Comparison of ENCODE assay signal across 8 cellular contexts in the genomic region with DNA sequence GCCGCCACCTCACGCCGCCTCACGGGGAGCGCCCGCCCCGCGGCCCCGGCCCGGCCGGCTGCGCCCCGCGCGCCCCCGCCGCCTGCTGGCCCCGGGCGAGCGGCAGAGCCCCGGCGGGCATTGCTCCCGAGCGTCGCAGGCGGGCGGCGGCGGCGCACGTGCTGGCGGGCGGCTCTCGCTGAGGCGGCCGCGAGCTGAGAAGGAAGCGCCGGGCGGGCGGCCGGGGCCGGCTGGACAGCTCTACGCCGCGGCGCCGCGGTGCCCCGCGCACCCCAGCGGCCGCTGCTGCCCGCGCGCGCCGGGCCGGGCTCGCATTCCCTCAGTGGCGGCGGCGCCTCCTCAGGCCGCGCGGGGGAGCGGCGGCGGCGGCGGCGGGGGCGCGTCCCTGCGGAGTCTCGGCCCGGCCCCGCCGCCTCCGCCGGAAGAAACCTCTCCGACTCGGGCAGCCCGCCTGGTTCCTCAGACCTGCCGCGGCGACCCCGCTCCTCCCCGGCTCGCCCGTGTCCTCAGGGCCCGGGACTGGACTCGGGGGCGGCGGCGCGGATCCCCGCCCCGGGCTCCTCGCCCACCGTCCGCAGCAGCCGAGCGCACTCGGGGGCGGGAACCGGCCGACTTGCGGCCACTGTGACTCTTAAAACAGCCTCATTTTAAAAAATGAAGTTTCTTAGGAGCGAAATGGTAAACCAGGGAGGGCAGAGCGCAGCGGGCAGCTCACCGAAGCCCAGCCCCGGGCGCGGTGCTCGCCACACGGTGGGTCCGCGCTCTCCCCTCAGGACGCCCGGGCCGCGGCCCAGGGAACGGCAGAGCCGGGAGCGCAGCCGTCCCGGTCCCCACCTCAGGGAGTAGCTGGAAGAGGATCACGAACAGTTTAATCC. TPM values are rescaled to one million over a fixed set of nuclear protein-coding genes. Genes with fewer than 3 reads are reported as not detected.
A peak's percentile ranks its signal among the peaks of the same experiment; 100 is the strongest.
DNase-seq lines count a peak whose midpoint lies in the region; ATAC-seq and TF ChIP-seq lines count a peak whose summit lies in the region.

Gene PITPNM2 (minus strand): TSS at position 287 of the 875 bp plus-strand sequence. CDS start 116,500 bp downstream, outside the sequence.

- H3K9me3 ChIP-seq in mucosa of rectum (ENCODE audit: control insufficient read depth in 2 of 2, low read length in 2 of 2), result no peaks in the 10 kb centered on the region

- peak; percentile 51 for DNase-seq in NOMO-1 treated with dmso at 0.1 percent for 144 hours (lab: John Stamatoyannopoulos, UW; ENCODE audit: unreplicated experiment)
- DNase-seq in activated T-cell treated with anti-CD3 and anti-CD28 coated beads for 24 hours (ENCODE audit: low read depth), result peak; percentile 38
- no peak for DNase-seq in epithelial cell of proximal tubule (ENCODE audit: low read depth)
- DNase-seq in stimulated activated naive CD8-positive, alpha-beta T cell treated with anti-CD3 and anti-CD28 coated beads, Interleukin-15, Interleukin-2, amounts not matched to agents 100 U/mL and 50 U/mL, for 24 hours, result peak; percentile 68
- DNase-seq in GF-D8 (lab: John Stamatoyannopoulos, UW), result no peak

- peaks cover 14 to 22% of the 10 kb centered on the region in 2 donors for H3K4me1 ChIP-seq in mucosa of rectum (ENCODE audit: control insufficient read depth in 2 of 2, insufficient read depth in 2 of 2, low read length in 2 of 2)

- H3K9ac ChIP-seq in mucosa of rectum (ENCODE audit: low read depth in 1 of 2, low read length in 2 of 2), result peak within 1 kb of the TSS; percentile 79 to 83

- ATAC-seq in GM18498 (IDR thresholded peaks at IDR 0.05; ENCODE audit: unreplicated experiment), result peak; percentile 79
- peak; percentile 47 for ATAC-seq in HG03025 (IDR thresholded peaks at IDR 0.05; ENCODE audit: low FRiP score, unreplicated experiment)
- peak; percentile 81 for ATAC-seq in stimulated activated naive CD8-positive, alpha-beta T cell treated with anti-CD3 and anti-CD28 coated beads, Interleukin-15, Interleukin-2, amounts not matched to agents 100 U/mL and 50 U/mL, for 24 hours

- H3K27me3 ChIP-seq in mucosa of rectum (ENCODE audit: control insufficient read depth in 2 of 2, insufficient read depth in 2 of 2, low read length in 2 of 2), result no peaks in the 10 kb centered on the region

- peak within 1 kb of the TSS; percentile 75 to 81 for H3K27ac ChIP-seq in mucosa of rectum (ENCODE audit: low read depth in 2 of 2, low read length in 2 of 2)

- H3K36me3 ChIP-seq in mucosa of rectum (ENCODE audit: control insufficient read depth in 2 of 2, insufficient read depth in 2 of 2, low read length in 2 of 2), result peaks cover 0 to 1% of the 10 kb centered on the region in 2 donors

- H3K4me3 ChIP-seq in epithelial cell of proximal tubule (ENCODE audit: low read depth, low read length), result peak within 1 kb of the TSS; percentile 85
- peak within 1 kb of the TSS; percentile 72 to 76 for H3K4me3 ChIP-seq in mucosa of rectum (ENCODE audit: low read length in 2 of 2)

- no peak for TF ChIP-seq CTCF in epithelial cell of proximal tubule (conservative IDR thresholded peaks at IDR 0.05; ENCODE audit: low read depth, low read length)

RNA-seq across cellular contexts. Expression of gene PITPNM2, which starts in this region (rescaled TPM):
- total RNA-seq in epithelial cell of proximal tubule, result 4.1 and 4.6 TPM in 2 replicates

Comparison
In these comparisons a context has a peak if more than half of its experiments do, and no peak if none do; other contexts are left out.
1. DNase-seq: peak in NOMO-1 treated with dmso at 0.1 percent for 144 hours (single experiment), activated T-cell treated with anti-CD3 and anti-CD28 coated beads for 24 hours (single experiment) and stimulated activated naive CD8-positive, alpha-beta T cell treated with anti-CD3 and anti-CD28 coated beads, Interleukin-15, Interleukin-2, amounts not matched to agents 100 U/mL and 50 U/mL, for 24 hours (single experiment); none in epithelial cell of proximal tubule (single experiment) and GF-D8 (single experiment).
2. Peak in every context shown above with its lines, with median percentiles within 50 percentile points of each other: ATAC-seq.